In the genomic region with DNA sequence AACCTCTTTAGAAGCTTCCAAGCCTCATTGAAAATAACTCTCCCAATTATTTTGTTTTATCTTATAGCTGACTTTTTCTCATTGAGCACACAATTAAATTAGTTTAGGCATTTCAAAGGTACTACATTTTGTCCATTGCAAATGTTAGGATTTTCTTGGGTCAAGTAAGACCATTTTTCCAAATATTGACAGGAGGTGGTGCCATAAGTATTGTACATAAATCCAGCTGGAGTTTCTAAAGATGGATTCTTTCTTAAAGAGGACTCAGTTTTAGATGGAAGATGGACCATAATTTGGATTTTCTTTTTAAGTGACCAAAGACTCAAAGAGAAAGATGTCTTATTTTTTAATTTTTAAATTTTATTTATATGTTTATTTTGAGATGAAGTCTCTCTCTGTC, we compare ENCODE assay signal across 18 cellular contexts. TPM values are rescaled to one million over a fixed set of nuclear protein-coding genes. Genes with fewer than 3 reads are reported as not detected.
DNase-seq lines count a peak whose midpoint lies in the region; ATAC-seq and TF ChIP-seq lines count a peak whose summit lies in the region.
"Had no signal": no experiment of that assay in that cellular context is flagged by ENCODE, and none has a peak within 500 bp of the region (broad histone marks: within the 10 kb centered on the region; RNA-seq: fewer than 3 reads in every experiment).

No MANE protein-coding gene starts in this region.

- H3K4me1 ChIP-seq in SK-N-SH (ENCODE audit: control insufficient read depth in 1 of 2, insufficient read depth in 2 of 2, low read depth in 1 of 2, low read length in 1 of 2) (peaks cover 0 to 14% of the 10 kb centered on the region in 2 experiments; a peak in 2 of 4 replicates), smooth muscle cell (ENCODE audit: low read depth) (no peaks in the 10 kb centered on the region)
- H3K4me1 ChIP-seq: Peyer's patch had no signal

- H3F3A ChIP-seq in SK-N-SH (replicated peaks; ENCODE audit: insufficient read depth): no peaks in the 10 kb centered on the region
- no peaks in the 10 kb centered on the region for H3F3A ChIP-seq in smooth muscle cell (ENCODE audit: low read depth)

- ATAC-seq in SK-N-SH treated with all-trans-retinoic acid at 6 μM for 48 hours: no peak

- H3K27ac ChIP-seq in SK-N-SH (ENCODE audit: low read depth in 2 of 2, low read length in 1 of 2) (no peak overlapping the region), smooth muscle cell (ENCODE audit: low read depth) (no peak overlapping the region)
- H3K27ac ChIP-seq: Peyer's patch had no signal

- H3K9ac ChIP-seq in SK-N-SH (no peak overlapping the region), smooth muscle cell (ENCODE audit: low read depth) (no peak overlapping the region)

- CTCF ChIA-PET in SK-N-SH (lab: Yijun Ruan, JAX): interaction anchor here (0.6 to 3.7 kb wide), 17 partner anchors 8 to 298 kb away, joined by 3 to 36 read pairs (median 3); no protein-coding TSS in a partner anchor

- H2AFZ ChIP-seq in SK-N-SH (ENCODE audit: low read depth) (no peak overlapping the region), smooth muscle cell (ENCODE audit: low read depth) (no peak overlapping the region)

- no peaks in the 10 kb centered on the region for H3K9me3 ChIP-seq in SK-N-SH
- no peaks in the 10 kb centered on the region for H3K9me3 ChIP-seq in smooth muscle cell (replicated peaks; ENCODE audit: low read depth)
- H3K9me3 ChIP-seq: Peyer's patch had no signal

- no peak overlapping the region for H3K4me3 ChIP-seq in SK-N-SH (ENCODE audit: low read depth in 2 of 2, low read length in 1 of 2)
- no peak overlapping the region for H3K4me3 ChIP-seq in smooth muscle cell
- H3K4me3 ChIP-seq: Peyer's patch had no signal

- H3K36me3 ChIP-seq in SK-N-SH (replicated peaks in 1 of 2; ENCODE audit: control insufficient read depth in 1 of 2, insufficient read depth in 2 of 2, low read length in 1 of 2) (no peaks in the 10 kb centered on the region), smooth muscle cell (ENCODE audit: low read depth) (no peaks in the 10 kb centered on the region)
- H3K36me3 ChIP-seq: Peyer's patch had no signal

- peak; percentile 18 for DNase-seq in SK-N-SH
- no peak for DNase-seq in chondrocyte (ENCODE audit: low spot score)
- peak; percentile 24 for DNase-seq in medulla oblongata (ENCODE audit: extremely low spot score)
- DNase-seq in COR-L47 (lab: John Stamatoyannopoulos, UW): no peak
- DNase-seq in smooth muscle cell (lab: John Stamatoyannopoulos, UW; ENCODE audit: unreplicated experiment): no peak
- DNase-seq in C1 segment of cervical spinal cord (lab: John Stamatoyannopoulos, UW): no peak
- DNase-seq: Caco-2, DMS79, H7, NCI-H1105, NCI-H187, NCI-H82, Right ventricle myocardium superior had no signal

- H3K27ac Mint-ChIP-seq in chondrocyte (ENCODE audit: unreplicated experiment): no peak overlapping the region

- H3K9me3 Mint-ChIP-seq in chondrocyte (ENCODE audit: low read depth): no peaks in the 10 kb centered on the region

- POLR2A ChIA-PET in SK-N-SH (lab: Yijun Ruan, JAX): no interaction called here

- TF ChIP-seq EP300 in SK-N-SH (IDR thresholded peaks at IDR 0.05; ENCODE audit: borderline replicate concordance in 1 of 2, low read depth in 1 of 2, low read length in 1 of 2): no peak

- TF ChIP-seq RAD21 in SK-N-SH (IDR thresholded peaks at IDR 0.05; ENCODE audit: low read length): peak; percentile 65

- H3K79me2 ChIP-seq in SK-N-SH (ENCODE audit: insufficient read depth) (no peaks in the 10 kb centered on the region), smooth muscle cell (ENCODE audit: low read depth) (no peaks in the 10 kb centered on the region)

- H3K4me1 Mint-ChIP-seq in chondrocyte (ENCODE audit: low read depth): peaks cover 40% of the 10 kb centered on the region

- H4K20me1 ChIP-seq in SK-N-SH (ENCODE audit: insufficient read depth) (no peaks in the 10 kb centered on the region), smooth muscle cell (ENCODE audit: low read depth) (no peaks in the 10 kb centered on the region)

- H3K27me3 ChIP-seq in SK-N-SH (ENCODE audit: insufficient read depth) (no peaks in the 10 kb centered on the region), smooth muscle cell (ENCODE audit: low read depth) (no peaks in the 10 kb centered on the region)
- H3K27me3 ChIP-seq: Peyer's patch had no signal

- no peaks in the 10 kb centered on the region for H3K27me3 Mint-ChIP-seq in chondrocyte (ENCODE audit: low read depth)

- TF ChIP-seq CTCF in SK-N-SH (IDR thresholded peaks at IDR 0.05) (no peak; the same call in 1 of the 2 replicates), chondrocyte (IDR thresholded peaks at IDR 0.05) (peak; percentile 72), smooth muscle cell (IDR thresholded peaks at IDR 0.05; ENCODE audit: borderline replicate concordance, insufficient read depth, poor library complexity, severe bottlenecking) (no peak)

- no peak overlapping the region for H3K4me2 ChIP-seq in SK-N-SH
- no peak overlapping the region for H3K4me2 ChIP-seq in smooth muscle cell

- no peak overlapping the region for H3K4me3 Mint-ChIP-seq in chondrocyte (ENCODE audit: unreplicated experiment)

- H3K36me3 Mint-ChIP-seq in chondrocyte (ENCODE audit: low read depth): no peaks in the 10 kb centered on the region

- H3K9me2 ChIP-seq in SK-N-SH: no peaks in the 10 kb centered on the region

TF ChIP-seq in SK-N-SH, 30 proteins besides CTCF, POLR2A, EP300 and RAD21:
- TF ChIP-seq, protein P1, sequence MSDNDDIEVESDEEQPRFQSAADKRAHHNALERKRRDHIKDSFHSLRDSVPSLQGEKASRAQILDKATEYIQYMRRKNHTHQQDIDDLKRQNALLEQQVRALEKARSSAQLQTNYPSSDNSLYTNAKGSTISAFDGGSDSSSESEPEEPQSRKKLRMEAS (IDR thresholded peaks at IDR 0.05; ENCODE audit: low read depth): no peak
- TF ChIP-seq, protein P2, sequence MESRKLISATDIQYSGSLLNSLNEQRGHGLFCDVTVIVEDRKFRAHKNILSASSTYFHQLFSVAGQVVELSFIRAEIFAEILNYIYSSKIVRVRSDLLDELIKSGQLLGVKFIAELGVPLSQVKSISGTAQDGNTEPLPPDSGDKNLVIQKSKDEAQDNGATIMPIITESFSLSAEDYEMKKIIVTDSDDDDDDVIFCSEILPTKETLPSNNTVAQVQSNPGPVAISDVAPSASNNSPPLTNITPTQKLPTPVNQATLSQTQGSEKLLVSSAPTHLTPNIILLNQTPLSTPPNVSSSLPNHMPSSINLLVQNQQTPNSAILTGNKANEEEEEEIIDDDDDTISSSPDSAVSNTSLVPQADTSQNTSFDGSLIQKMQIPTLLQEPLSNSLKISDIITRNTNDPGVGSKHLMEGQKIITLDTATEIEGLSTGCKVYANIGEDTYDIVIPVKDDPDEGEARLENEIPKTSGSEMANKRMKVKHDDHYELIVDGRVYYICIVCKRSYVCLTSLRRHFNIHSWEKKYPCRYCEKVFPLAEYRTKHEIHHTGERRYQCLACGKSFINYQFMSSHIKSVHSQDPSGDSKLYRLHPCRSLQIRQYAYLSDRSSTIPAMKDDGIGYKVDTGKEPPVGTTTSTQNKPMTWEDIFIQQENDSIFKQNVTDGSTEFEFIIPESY (IDR thresholded peaks at IDR 0.05; ENCODE audit: borderline replicate concordance, low read depth): no peak
- TF ChIP-seq SMC3 (IDR thresholded peaks at IDR 0.05; ENCODE audit: low read depth, low read length): peak; percentile 28; the same call in 1 of the 2 replicates

TF ChIP-seq in SK-N-SH treated with all-trans-retinoic acid at 6 μM for 48 hours, 23 proteins besides CTCF, POLR2A, EP300 and RAD21:
- TF ChIP-seq CSDC2 (CRISPR knock-in tag; IDR thresholded peaks at IDR 0.05): no peak
- no peak for TF ChIP-seq SNAI2 (CRISPR knock-in tag; IDR thresholded peaks at IDR 0.05)
- no peak for TF ChIP-seq PPARA (CRISPR knock-in tag; IDR thresholded peaks at IDR 0.05; ENCODE audit: borderline replicate concordance)
- TF ChIP-seq, protein P3, sequence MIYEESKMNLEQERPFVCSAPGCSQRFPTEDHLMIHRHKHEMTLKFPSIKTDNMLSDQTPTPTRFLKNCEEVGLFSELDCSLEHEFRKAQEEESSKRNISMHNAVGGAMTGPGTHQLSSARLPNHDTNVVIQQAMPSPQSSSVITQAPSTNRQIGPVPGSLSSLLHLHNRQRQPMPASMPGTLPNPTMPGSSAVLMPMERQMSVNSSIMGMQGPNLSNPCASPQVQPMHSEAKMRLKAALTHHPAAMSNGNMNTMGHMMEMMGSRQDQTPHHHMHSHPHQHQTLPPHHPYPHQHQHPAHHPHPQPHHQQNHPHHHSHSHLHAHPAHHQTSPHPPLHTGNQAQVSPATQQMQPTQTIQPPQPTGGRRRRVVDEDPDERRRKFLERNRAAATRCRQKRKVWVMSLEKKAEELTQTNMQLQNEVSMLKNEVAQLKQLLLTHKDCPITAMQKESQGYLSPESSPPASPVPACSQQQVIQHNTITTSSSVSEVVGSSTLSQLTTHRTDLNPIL (CRISPR knock-in tag; IDR thresholded peaks at IDR 0.05; ENCODE audit: low read depth): no peak
- TF ChIP-seq ZNF70 (CRISPR knock-in tag; IDR thresholded peaks at IDR 0.05): no peak

RNA-seq across cellular contexts. Expression of a gene that starts 12.3 kb away (rescaled TPM):
- polyA plus RNA-seq in SK-N-SH (2012; rRNA removed) (0.03 TPM in 1 of 2 replicates, not detected in the other), smooth muscle cell (not detected in 2 replicates)
- not detected in 2 replicates for polyA plus RNA-seq in SK-N-SH (2012; cell fraction: cytosol; rRNA removed)
- not detected in 2 replicates for polyA plus RNA-seq in SK-N-SH (2012; cell fraction: nucleus; rRNA removed)
- total RNA-seq in chondrocyte (not detected in 3 replicates), smooth muscle cell (not detected in 2 replicates)
- total RNA-seq: A673, Caco-2, H7, MCF 10A, NCI-H460, Peyer's patch had no signal

RNA-seq across cellular contexts. Expression of a gene that starts 26.3 kb away (rescaled TPM):
- polyA plus RNA-seq in SK-N-SH (2012; rRNA removed) (0.48 and 0.73 TPM in 2 replicates), smooth muscle cell (0.24 and 0.61 TPM in 2 replicates)
- 0.26 and 0.38 TPM in 2 replicates for polyA plus RNA-seq in SK-N-SH (2012; cell fraction: cytosol; rRNA removed)
- polyA plus RNA-seq in SK-N-SH (2012; cell fraction: nucleus; rRNA removed): 1.3 and 1.7 TPM in 2 replicates
- total RNA-seq in chondrocyte (4.0 to 22.7 TPM (median 21.5 TPM) in 3 replicates), smooth muscle cell (0.13 and 0.31 TPM in 2 replicates)

Comparison
In these comparisons a context has a peak if more than half of its experiments do, and no peak if none do; other contexts are left out.
1. DNase-seq: peak in SK-N-SH (single experiment) and medulla oblongata (single experiment); none in chondrocyte (single experiment), COR-L47 (single experiment), smooth muscle cell (single experiment) and C1 segment of cervical spinal cord (0 of 14).